8 cellular contexts compared by ENCODE assay signal in genomic region chr1:21344750-21345443, GRCh38. TPM values are rescaled to one million over a fixed set of nuclear protein-coding genes. Genes with fewer than 3 reads are reported as not detected.
A peak's percentile ranks its signal among the peaks of the same experiment; 100 is the strongest.
DNase-seq lines count a peak whose midpoint lies in the region; ATAC-seq, FAIRE-seq and TF ChIP-seq lines count a peak whose summit lies in the region.

No MANE protein-coding gene starts in this region.

- peaks cover 13% of the 10 kb centered on the region for H3K79me2 ChIP-seq in HepG2 (ENCODE audit: insufficient read depth, low read length)

- DNase-seq in ascending aorta (ENCODE audit: low spot score in 2 of 2) (no peak), HepG2 (ENCODE audit: low spot score) (no peak), NOMO-1 treated with dmso at 0.1 percent for 144 hours (lab: John Stamatoyannopoulos, UW; ENCODE audit: unreplicated experiment) (no peak)

- FAIRE-seq in HepG2 (lab: Jason Lieb, UNC) = no peak

- in situ Hi-C loops in HepG2 (cut with HindIII; ENCODE audit: extremely low pct_ligation_motif_present, low pct_unique_long_range_greater_than_20kb) = no loop called here

- peak; percentile 13 for ATAC-seq in GM18909 (IDR thresholded peaks at IDR 0.05; ENCODE audit: poor library complexity, unreplicated experiment)
- ATAC-seq in HG03565 (IDR thresholded peaks at IDR 0.05; ENCODE audit: unreplicated experiment) = peak; percentile 25
- ATAC-seq in HepG2 = peak; percentile 42
- ATAC-seq in HG02970 (IDR thresholded peaks at IDR 0.05; ENCODE audit: low FRiP score, unreplicated experiment) = no peak

- WGBS in HepG2 (ENCODE audit: low lambda C conversion rate) = 0% methylated on average over 5 of the region's 74 CpGs
- 7% methylated on average over 74 of the region's 74 CpGs for WGBS in thymus

- H3K9ac ChIP-seq in HepG2 (ENCODE audit: insufficient read depth, low read depth, low read length) = peak overlapping the region; percentile 57

- no peaks in the 10 kb centered on the region for H3K27me3 ChIP-seq in ascending aorta
- peaks cover 0 to 4% of the 10 kb centered on the region in 2 experiments; a peak in 2 of 5 replicates for H3K27me3 ChIP-seq in HepG2 (ENCODE audit: control insufficient read depth in 1 of 2, insufficient read depth in 2 of 2, low read length in 2 of 2)
- no peaks in the 10 kb centered on the region for H3K27me3 ChIP-seq in thymus (ENCODE audit: control insufficient read depth, insufficient read depth)

- TF ChIP-seq CTCF in 22Rv1 (IDR thresholded peaks at IDR 0.05) (no peak), ascending aorta (IDR thresholded peaks at IDR 0.05) (no peak), HepG2 (CRISPR knock-in tag; IDR thresholded peaks at IDR 0.05) (no peak)

- no peak for TF ChIP-seq EP300 in HepG2 (IDR thresholded peaks at IDR 0.05; ENCODE audit: low read depth in 2 of 2, low read length in 2 of 2)
- TF ChIP-seq EP300 in HepG2 (CRISPR knock-in tag; IDR thresholded peaks at IDR 0.05; ENCODE audit: borderline replicate concordance) = no peak

- POLR2A ChIA-PET in HepG2 (lab: Yijun Ruan, JAX) = interaction anchor here (0.6 to 2.0 kb wide), 10 partner anchors 8 to 97 kb away, joined by 3 to 9 read pairs (median 5); no protein-coding TSS in a partner anchor

- CTCF ChIA-PET in HepG2 (lab: Yijun Ruan, JAX; ENCODE audit: low intra/inter-chr PET ratio, low total read pairs) = interaction anchor here (1.3 kb wide), 1 partner anchor 75 kb away, joined by 5 read pairs; no protein-coding TSS in a partner anchor

- H3K4me3 ChIP-seq in ascending aorta (peak overlapping the region; percentile 90 to 93), HepG2 (replicated peaks in 1 of 3; ENCODE audit: insufficient read depth in 1 of 3, low read depth in 2 of 3, low read length in 3 of 3) (peak overlapping the region; percentile 63 to 81 (median 71)), thymus (ENCODE audit: low read length) (peak overlapping the region; percentile 73)

- peak overlapping the region; percentile 92 for H3K4me2 ChIP-seq in HepG2 (ENCODE audit: low read depth, low read length)

- H3K36me3 ChIP-seq in ascending aorta (no peaks in the 10 kb centered on the region), HepG2 (replicated peaks in 1 of 2; ENCODE audit: control insufficient read depth in 1 of 2, insufficient read depth in 2 of 2, low read length in 2 of 2) (no peaks in the 10 kb centered on the region), thymus (ENCODE audit: control insufficient read depth, insufficient read depth) (peaks cover 6% of the 10 kb centered on the region)

- H3K9me3 ChIP-seq in ascending aorta = no peaks in the 10 kb centered on the region
- no peaks in the 10 kb centered on the region for H3K9me3 ChIP-seq in HepG2 (ENCODE audit: low read length)
- no peaks in the 10 kb centered on the region for H3K9me3 ChIP-seq in thymus (ENCODE audit: control insufficient read depth)

- TF ChIP-seq RAD21 in HepG2 (CRISPR knock-in tag; IDR thresholded peaks at IDR 0.05) = no peak; the same call in 1 of the 2 replicates

- H3K27ac ChIP-seq in 22Rv1 = peak overlapping the region; percentile 94
- H3K27ac ChIP-seq in ascending aorta = peak overlapping the region; percentile 95 to 97
- H3K27ac ChIP-seq in HepG2 (ENCODE audit: extremely low read length, insufficient read depth, low read length) = no peak overlapping the region
- H3K27ac ChIP-seq in thymus (ENCODE audit: low read depth) = peak overlapping the region; percentile 77

- H4K20me1 ChIP-seq in HepG2 (ENCODE audit: insufficient read depth, low read length) = no peaks in the 10 kb centered on the region; the same call in none of the 2 replicates

- no TSS peak for BruUV-seq in HepG2 (replicated peaks; lab: Mats Ljungman, UMichigan)

- no peak overlapping the region for H2AFZ ChIP-seq in HepG2 (ENCODE audit: low read length)

- H3K4me1 ChIP-seq in ascending aorta (peaks cover 17 to 27% of the 10 kb centered on the region in 2 donors), HepG2 (ENCODE audit: insufficient read depth, low read length) (peaks cover 71% of the 10 kb centered on the region), thymus (ENCODE audit: control insufficient read depth, insufficient read depth, low read length) (peaks cover 13% of the 10 kb centered on the region)

- TF ChIP-seq POLR2A in HepG2 (IDR thresholded peaks at IDR 0.05; ENCODE audit: insufficient read depth in 1 of 2, low read depth in 2 of 2, low read length in 2 of 2) = no peak

- intact Hi-C loops in ascending aorta (cut with DNase I) = loop anchor here (1.0 to 5.0 kb wide), 3 partner anchors 23 to 613 kb away; partner anchors contain the start of genes SH2D5 and USP48
- intact Hi-C loops in HepG2 (cut with micrococcal nuclease; ENCODE audit: unreplicated experiment) = no loop called here

TF ChIP-seq in HepG2, 621 proteins besides CTCF, POLR2A, EP300 and RAD21 (continues in another document):
- TF ChIP-seq SKI (IDR thresholded peaks at IDR 0.05; ENCODE audit: partially characterized antibody) (no peak), ZNF329 (CRISPR knock-in tag; IDR thresholded peaks at IDR 0.05; ENCODE audit: low read depth) (peak; percentile 81), CEBPZ (IDR thresholded peaks at IDR 0.05; ENCODE audit: low read length) (no peak), AGO1 (IDR thresholded peaks at IDR 0.05; ENCODE audit: low read depth, low read length, poor library complexity, severe bottlenecking) (peak; percentile 16), IRX3 (CRISPR knock-in tag; IDR thresholded peaks at IDR 0.05; ENCODE audit: borderline replicate concordance, low read depth) (no peak), SRY (CRISPR knock-in tag; IDR thresholded peaks at IDR 0.05) (0 out of 2 replicates have a peak, but pooled peaks have one; percentile 38), POLR2AphosphoS5 (IDR thresholded peaks at IDR 0.05; ENCODE audit: low read depth, low read length) (no peak), ZNF83 (CRISPR knock-in tag; IDR thresholded peaks at IDR 0.05; ENCODE audit: borderline replicate concordance) (no peak), SPEN (CRISPR knock-in tag; IDR thresholded peaks at IDR 0.05; ENCODE audit: low read depth) (no peak), ZNF773 (CRISPR knock-in tag; IDR thresholded peaks at IDR 0.05; ENCODE audit: borderline replicate concordance) (0 out of 2 replicates have a peak, but pooled peaks have one; percentile 10)
- TF ChIP-seq, protein P1, sequence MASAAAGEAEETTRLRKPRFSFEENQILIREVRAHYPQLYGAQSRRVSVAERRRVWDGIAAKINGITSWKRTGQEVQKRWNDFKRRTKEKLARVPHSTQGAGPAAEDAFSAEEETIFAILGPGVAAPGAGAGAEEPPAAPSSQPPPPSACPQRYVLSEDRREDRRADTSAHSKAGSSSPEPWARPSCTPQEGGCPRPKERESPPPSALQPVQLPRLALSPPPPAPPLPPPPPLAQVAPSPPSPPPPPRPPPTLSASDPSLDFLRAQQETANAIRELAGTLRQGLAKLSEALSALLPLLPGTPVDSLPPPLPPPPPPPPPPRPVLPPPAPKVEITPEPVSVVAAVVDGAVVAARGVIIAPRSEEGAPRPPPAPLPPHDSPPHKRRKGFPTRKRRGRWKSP (CRISPR knock-in tag; IDR thresholded peaks at IDR 0.05) = 0 out of 2 replicates have a peak, but pooled peaks have one; percentile 31

RNA-seq across cellular contexts. Expression of gene ECE1, which starts 54.6 kb away (rescaled TPM):
- total RNA-seq in ascending aorta (336 TPM), HepG2 (2016; rRNA removed; fragmentation: Illumina TruSeq; extraction: Trizol) (11.1 and 21.2 TPM in 2 replicates)
- 3.1 and 4.6 TPM in 2 replicates for total RNA-seq in HepG2 (2016; cell fraction: cytosol; rRNA removed; fragmentation: Illumina TruSeq; extraction: Trizol; ENCODE audit: low read depth)
- 8.0 and 21.1 TPM in 2 replicates for total RNA-seq in HepG2 (2016; cell fraction: insoluble cytoplasmic fraction; rRNA removed; fragmentation: Illumina TruSeq; extraction: Trizol)
- total RNA-seq in HepG2 (2016; cell fraction: membrane; rRNA removed; fragmentation: Illumina TruSeq; extraction: Trizol) = 5.2 and 6.6 TPM in 2 replicates
- total RNA-seq in HepG2 (2016; cell fraction: nucleus; rRNA removed; fragmentation: Illumina TruSeq; extraction: Trizol) = 18.9 and 25.8 TPM in 2 replicates
- polyA plus RNA-seq in HepG2 (2011; rRNA removed) (13.5 and 17.0 TPM in 2 replicates), thymus (34.2 TPM)
- 7.9 and 8.8 TPM in 2 replicates for polyA plus RNA-seq in HepG2 (2011; cell fraction: cytosol; rRNA removed)
- polyA plus RNA-seq in HepG2 (2011; cell fraction: nucleus; rRNA removed) = 20.3 and 20.8 TPM in 2 replicates
- 23.5 and 24.3 TPM in 2 replicates for polyA plus RNA-seq in HepG2 (2012)
- 1.8 TPM in 2 replicates for polyA plus RNA-seq in HepG2 (2016; cell fraction: cytosol; fragmentation: Illumina TruSeq; extraction: Trizol; ENCODE audit: low read depth)
- polyA plus RNA-seq in HepG2 (2016; cell fraction: insoluble cytoplasmic fraction; fragmentation: Illumina TruSeq; extraction: Trizol; ENCODE audit: low read depth) = 8.3 and 10.9 TPM in 2 replicates
- polyA plus RNA-seq in HepG2 (2016; cell fraction: membrane; fragmentation: Illumina TruSeq; extraction: Trizol; ENCODE audit: low read depth) = 2.8 and 3.4 TPM in 2 replicates
- polyA plus RNA-seq in HepG2 (2016; cell fraction: nucleus; fragmentation: Illumina TruSeq; extraction: Trizol; ENCODE audit: insufficient read depth, low read depth) = 36.4 and 38.3 TPM in 2 replicates
- 34.0 and 41.6 TPM in 2 replicates for polyA minus RNA-seq in HepG2 (2011; rRNA and poly(A)+ RNA removed; ENCODE audit: low replicate concordance)
- polyA minus RNA-seq in HepG2 (2011; cell fraction: cytosol; rRNA and poly(A)+ RNA removed) = 9.9 and 11.8 TPM in 2 replicates
- 11.3 and 11.4 TPM in 2 replicates for polyA minus RNA-seq in HepG2 (2011; cell fraction: nucleus; rRNA and poly(A)+ RNA removed)

Comparison
In these comparisons a context has a peak if more than half of its experiments do, and no peak if none do; other contexts are left out.
1. RNA of gene ECE1, which starts 54.6 kb away (total RNA-seq): 336 TPM in ascending aorta (single experiment); 3.1 to 25.8 TPM in HepG2; every median in the first group is over 10 times any median in the second.
2. Peak in every context shown above with its lines, with median percentiles within 50 percentile points of each other: H3K4me3 ChIP-seq.